ENCODE assay signal across 8 cellular contexts in genomic region chr3:105686324-105686897, GRCh38.
A peak's percentile ranks its signal among the peaks of the same experiment; 100 is the strongest.
DNase-seq lines count a peak whose midpoint lies in the region; ATAC-seq and TF ChIP-seq lines count a peak whose summit lies in the region.

No MANE protein-coding gene starts in this region.

- no peak for ATAC-seq in GM21529 (IDR thresholded peaks at IDR 0.05; ENCODE audit: unreplicated experiment)

- TF ChIP-seq POLR2A in erythroblast (IDR thresholded peaks at IDR 0.05; ENCODE audit: low read length), result no peak

- DNase-seq in AG08396 (ENCODE audit: low spot score) (peak; percentile 13), OCI-M1 (lab: John Stamatoyannopoulos, UW) (peak; percentile 54), erythroblast (lab: John Stamatoyannopoulos, UW) (peak; percentile 8 to 37), pons (ENCODE audit: low spot score) (peak; percentile 33), NCI-H2107 treated with DMSO at 0.1 percent for 48 hours (lab: John Stamatoyannopoulos, UW; ENCODE audit: unreplicated experiment) (no peak), NCI-H2107 (lab: John Stamatoyannopoulos, UW) (no peak)

- peak; percentile 46 for TF ChIP-seq CTCF in GM12801 (IDR thresholded peaks at IDR 0.05; ENCODE audit: extremely low read depth, insufficient read length)

Comparison
In these comparisons a context has a peak if more than half of its experiments do, and no peak if none do; other contexts are left out.
1. DNase-seq: peak in AG08396 (single experiment), OCI-M1 (single experiment), erythroblast (2 of 2) and pons (single experiment); none in NCI-H2107 treated with DMSO at 0.1 percent for 48 hours (single experiment) and NCI-H2107 (single experiment).